In genomic region chr14:90507428-90507827, GRCh38 we compare ENCODE assay signal across 18 cellular contexts.
DNase-seq lines count a peak whose midpoint lies in the region; FAIRE-seq and TF ChIP-seq lines count a peak whose summit lies in the region.
"Had no signal": no experiment of that assay in that cellular context is flagged by ENCODE, and none has a peak within 500 bp of the region (broad histone marks: within the 10 kb centered on the region; RNA-seq: fewer than 3 reads in every experiment).

No MANE protein-coding gene starts in this region.

- no peak overlapping the region for H3K56ac ChIP-seq in H1 (replicated peaks; ENCODE audit: insufficient read length, low read depth, low read length)

- H3K27me3 Mint-ChIP-seq in Caco-2 (ENCODE audit: insufficient read depth, unreplicated experiment) (no peaks in the 10 kb centered on the region), progenitor cell of endocrine pancreas (no peaks in the 10 kb centered on the region)

- no peak overlapping the region for H3K18ac ChIP-seq in H1 (ENCODE audit: extremely low read depth, low read length)

- no peak overlapping the region for H2AFZ ChIP-seq in H1 (ENCODE audit: low read length)

- H3K14ac ChIP-seq in H1 (ENCODE audit: insufficient read length): no peak overlapping the region

- H3K79me1 ChIP-seq in H1 (ENCODE audit: low read depth, low read length): no peaks in the 10 kb centered on the region

- H3K27ac Mint-ChIP-seq in Caco-2 (ENCODE audit: unreplicated experiment): peak overlapping the region; percentile 99
- H3K27ac Mint-ChIP-seq in progenitor cell of endocrine pancreas: peak overlapping the region; percentile 68
- H3K27ac Mint-ChIP-seq: CD4-positive, alpha-beta T cell had no signal

- no TSS peak for BruUV-seq in Caco-2 (replicated peaks; lab: Mats Ljungman, UMichigan)

- H2BK12ac ChIP-seq in H1 (ENCODE audit: low read depth, low read length): peak overlapping the region; percentile 18; the same call in 1 of the 2 replicates

- POLR2A ChIA-PET in Caco-2 (lab: Charles Lee) (no interaction called here), H1 (lab: Charles Lee; ENCODE audit: partially characterized antibody) (no interaction called here)

- no peak overlapping the region for H4K8ac ChIP-seq in H1 (ENCODE audit: extremely low read depth, insufficient read depth, low read length)

- H3K4me1 ChIP-seq in BLaER1: peaks cover 68% of the 10 kb centered on the region
- H3K4me1 ChIP-seq in Caco-2: peaks cover 86% of the 10 kb centered on the region
- peaks cover 4 to 29% (median 21%) of the 10 kb centered on the region in 4 experiments for H3K4me1 ChIP-seq in H1 (replicated peaks in 1 of 4; ENCODE audit: control insufficient read depth in 3 of 4, insufficient read depth in 4 of 4, low read length in 3 of 4)
- peaks cover 23% of the 10 kb centered on the region for H3K4me1 ChIP-seq in prostate gland (replicated peaks)

- H3K9me3 Mint-ChIP-seq in Caco-2 (ENCODE audit: unreplicated experiment) (peaks cover 10% of the 10 kb centered on the region), progenitor cell of endocrine pancreas (ENCODE audit: low read depth) (peaks cover 3% of the 10 kb centered on the region)
- H3K9me3 Mint-ChIP-seq: CD4-positive, alpha-beta T cell; H9 had no signal

- WGBS in H1 (ENCODE audit: extremely low coverage in 1 of 2, insufficient coverage in 1 of 2, insufficient read length in 1 of 2, insufficient replicate concordance in 2 of 2, low coverage in 1 of 2, low lambda C conversion rate in 2 of 2, missing lambda C conversion rate in 1 of 2), 2 experiments: 99% methylated on average over 7 of the region's 7 CpGs; no CpG with 5 or more reads in 1 of the 2 experiments
- 96% methylated on average over 7 of the region's 7 CpGs for WGBS in prostate gland

- TF ChIP-seq POLR2A in H1 (IDR thresholded peaks at IDR 0.05; ENCODE audit: control extremely low read depth in 1 of 2, low read depth in 2 of 2, low read length in 2 of 2) (no peak), prostate gland (IDR thresholded peaks at IDR 0.05) (no peak)

- H3K23me2 ChIP-seq in H1 (ENCODE audit: low read depth, low read length): no peaks in the 10 kb centered on the region; the same call in 1 of the 2 replicates

- H3K4me1 Mint-ChIP-seq in Caco-2 (ENCODE audit: low read depth, unreplicated experiment) (peaks cover 53% of the 10 kb centered on the region), progenitor cell of endocrine pancreas (ENCODE audit: low read depth) (peaks cover 37% of the 10 kb centered on the region)

- TF ChIP-seq RAD21 in H1 (IDR thresholded peaks at IDR 0.05 in 1 of 2, conservative IDR thresholded peaks at IDR 0.05 in 1 of 2; ENCODE audit: low read depth in 2 of 2, low read length in 2 of 2): no peak

- peak overlapping the region; percentile 47 for H2BK120ac ChIP-seq in H1 (replicated peaks; ENCODE audit: low read depth, low read length)

- H3K4me3 Mint-ChIP-seq in Caco-2 (ENCODE audit: unreplicated experiment) (no peak overlapping the region), progenitor cell of endocrine pancreas (ENCODE audit: low read depth) (no peak overlapping the region)
- H3K4me3 Mint-ChIP-seq: CD4-positive, alpha-beta T cell; H9 had no signal

- H3K79me2 ChIP-seq in H1 (ENCODE audit: control insufficient read depth in 1 of 2, insufficient read depth in 2 of 2, low read length in 2 of 2): no peaks in the 10 kb centered on the region

- H3K36me3 Mint-ChIP-seq in Caco-2 (ENCODE audit: insufficient read depth, unreplicated experiment) (peaks cover 24% of the 10 kb centered on the region), progenitor cell of endocrine pancreas (ENCODE audit: insufficient read depth) (no peaks in the 10 kb centered on the region)

- H3K27ac ChIP-seq in BLaER1 (no peak overlapping the region), H1 (ENCODE audit: low read depth, low read length) (no peak overlapping the region), prostate gland (no peak overlapping the region)

- TF ChIP-seq CTCF in Caco-2 (IDR thresholded peaks at IDR 0.05; ENCODE audit: insufficient read depth in 1 of 2, low read depth in 1 of 2, low read length in 1 of 2, severe bottlenecking in 1 of 2, unreplicated experiment in 1 of 2) (no peak), H1 (IDR thresholded peaks at IDR 0.05; ENCODE audit: control extremely low read depth in 1 of 3, insufficient read depth in 1 of 3, low read depth in 1 of 3, low read length in 3 of 3) (no peak), progenitor cell of endocrine pancreas (IDR thresholded peaks at IDR 0.05; ENCODE audit: unreplicated experiment) (no peak), prostate gland (IDR thresholded peaks at IDR 0.05) (no peak)

- no peak overlapping the region; the same call in 1 of the 2 replicates for H2BK5ac ChIP-seq in H1 (ENCODE audit: low read depth, low read length)

- H3K27me3 ChIP-seq in BLaER1 (no peaks in the 10 kb centered on the region), Caco-2 (replicated peaks; ENCODE audit: control insufficient read depth, insufficient read depth, low read length) (no peaks in the 10 kb centered on the region), H1 (replicated peaks in 1 of 4; ENCODE audit: control insufficient read depth in 3 of 4, extremely low read depth in 1 of 4, insufficient read depth in 3 of 4, low read length in 3 of 4) (no peaks in the 10 kb centered on the region; a peak in 2 of 7 replicates), prostate gland (replicated peaks; ENCODE audit: insufficient read depth) (no peaks in the 10 kb centered on the region)
- H3K27me3 ChIP-seq: BE2C had no signal

- CTCF ChIA-PET in Caco-2 (lab: Charles Lee): no interaction called here
- CTCF ChIA-PET in H1 (lab: Charles Lee; ENCODE audit: partially characterized antibody): interaction anchor here (2.1 kb wide), 1 partner anchor 11 kb away, joined by 5 read pairs; no protein-coding TSS in a partner anchor

- no peak overlapping the region for H3K4me3 ChIP-seq in BLaER1
- H3K4me3 ChIP-seq in Caco-2 (ENCODE audit: low read depth, low read length): no peak overlapping the region
- no peak overlapping the region for H3K4me3 ChIP-seq in H1 (ENCODE audit: extremely low read depth in 1 of 4, insufficient read depth in 2 of 4, low read depth in 3 of 4, low read length in 4 of 4)
- H3K4me3 ChIP-seq in prostate gland: no peak overlapping the region

- H3K36me3 ChIP-seq in BLaER1 (no peaks in the 10 kb centered on the region), Caco-2 (ENCODE audit: control insufficient read depth, insufficient read depth, low read length) (no peaks in the 10 kb centered on the region), H1 (ENCODE audit: control insufficient read depth in 2 of 4, insufficient read depth in 4 of 4, low read length in 3 of 4) (no peaks in the 10 kb centered on the region), prostate gland (no peaks in the 10 kb centered on the region)
- H3K36me3 ChIP-seq: BE2C had no signal

- H3K9ac ChIP-seq in BLaER1: no peak overlapping the region
- H3K9ac ChIP-seq in H1 (replicated peaks in 1 of 4; ENCODE audit: extremely low read depth in 1 of 4, low read depth in 3 of 4, low read length in 3 of 4): no peak overlapping the region

- DNase-seq in Caco-2 (no peak), H1 (ENCODE audit: low read depth in 1 of 2, low spot score in 2 of 2) (no peak), progenitor cell of endocrine pancreas (ENCODE audit: low spot score, unreplicated experiment) (no peak), prostate gland (ENCODE audit: low spot score) (no peak), HTR-8/SVneo (ENCODE audit: insufficient read length, low spot score) (no peak)
- DNase-seq in activated CD8-positive, alpha-beta memory T cell treated with anti-CD3 and anti-CD28 coated beads, Interleukin-2, amount 50 U/mL, for 4 hours: no peak
- DNase-seq: ACHN; BE2C; CD4-positive, alpha-beta T cell; DMS153; DMS79; GDM1; GOT3; H9 had no signal

- H2BK20ac ChIP-seq in H1 (ENCODE audit: low read length): 0 out of 2 replicates have a peak overlapping the region, but pooled peaks have one; percentile 5

- intact Hi-C loops in Caco-2 (cut with micrococcal nuclease; ENCODE audit: unreplicated experiment): no loop called here
- intact Hi-C loops in prostate gland (cut with DNase I): no loop called here

- no peak for FAIRE-seq in H1 (lab: Jason Lieb, UNC)
- no peak for FAIRE-seq in HTR-8/SVneo (lab: Jason Lieb, UNC)
- FAIRE-seq: A204.1, GM12892, GM18507 had no signal

- no peaks in the 10 kb centered on the region for H4K20me1 ChIP-seq in BLaER1
- no peaks in the 10 kb centered on the region for H4K20me1 ChIP-seq in H1 (replicated peaks in 1 of 2; ENCODE audit: control insufficient read depth in 1 of 2, insufficient read depth in 2 of 2, low read length in 2 of 2)

- H3K4me2 ChIP-seq in BLaER1 (peak overlapping the region; percentile 77; the same call in 1 of the 2 replicates), H1 (ENCODE audit: insufficient read depth in 1 of 2, low read depth in 2 of 2, low read length in 2 of 2) (no peak overlapping the region)

- H2BK15ac ChIP-seq in H1 (ENCODE audit: low read length): 0 out of 2 replicates have a peak overlapping the region, but pooled peaks have one; percentile 36

- H4K5ac ChIP-seq in H1 (ENCODE audit: insufficient read length, low read depth, low read length): no peak overlapping the region

- H3K9me3 ChIP-seq in BLaER1 (no peaks in the 10 kb centered on the region), Caco-2 (no peaks in the 10 kb centered on the region), H1 (ENCODE audit: insufficient read depth in 2 of 2, low read depth in 1 of 2, low read length in 1 of 2) (no peaks in the 10 kb centered on the region), prostate gland (no peaks in the 10 kb centered on the region)
- H3K9me3 ChIP-seq: BE2C had no signal

- H3K4ac ChIP-seq in H1 (replicated peaks; ENCODE audit: insufficient read length, low read depth, low read length): no peak overlapping the region

- H2AK5ac ChIP-seq in H1 (ENCODE audit: low read depth, low read length): 0 out of 2 replicates have a peak overlapping the region, but pooled peaks have one; percentile 93

- H3K23ac ChIP-seq in H1 (ENCODE audit: insufficient read length): no peak overlapping the region

- TF ChIP-seq EP300 in H1 (IDR thresholded peaks at IDR 0.05; ENCODE audit: borderline replicate concordance in 1 of 2, low read depth in 2 of 2, low read length in 2 of 2): no peak

- H4K91ac ChIP-seq in H1 (replicated peaks; ENCODE audit: insufficient read length, low read length): peak overlapping the region; percentile 34

TF ChIP-seq in H1, 55 proteins besides CTCF, POLR2A, EP300 and RAD21:
- TF ChIP-seq NRF1 (IDR thresholded peaks at IDR 0.05; ENCODE audit: low read depth, low read length): no peak
- TF ChIP-seq FOSL1 (IDR thresholded peaks at IDR 0.05; ENCODE audit: insufficient read depth, low read depth, low read length): no peak
- no peak for TF ChIP-seq PHF8 (conservative IDR thresholded peaks at IDR 0.05; ENCODE audit: low read depth, low read length)
- TF ChIP-seq GABPA (IDR thresholded peaks at IDR 0.05; ENCODE audit: borderline replicate concordance, insufficient read depth, low read length): no peak
